35 cellular contexts compared by ENCODE assay signal in the genomic region with DNA sequence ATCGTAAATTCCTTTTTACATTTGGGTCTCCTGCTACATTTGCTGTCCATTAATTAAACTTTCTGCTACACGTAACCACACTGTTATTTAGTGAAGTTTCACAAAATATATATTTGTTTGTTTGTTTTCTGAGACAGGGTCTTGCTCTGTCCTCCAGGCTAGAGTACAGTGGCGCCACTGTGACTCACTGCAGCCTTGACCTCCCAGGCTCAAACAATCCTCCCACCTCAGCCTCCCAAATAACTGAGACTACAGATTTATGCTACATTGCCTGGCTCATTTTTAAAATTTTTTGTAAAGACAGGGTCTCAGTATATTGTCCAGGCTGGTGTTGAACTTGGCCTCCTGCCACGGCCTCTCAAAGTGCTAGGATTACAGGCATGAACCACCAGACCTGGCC. TPM values are rescaled to one million over a fixed set of nuclear protein-coding genes. Genes with fewer than 3 reads are reported as not detected.
DNase-seq lines count a peak whose midpoint lies in the region; ATAC-seq, FAIRE-seq and TF ChIP-seq lines count a peak whose summit lies in the region.
"Had no signal": no experiment of that assay in that cellular context is flagged by ENCODE, and none has a peak within 500 bp of the region (broad histone marks: within the 10 kb centered on the region; RNA-seq: fewer than 3 reads in every experiment).

No MANE protein-coding gene starts in this region.

- no peak for DNase-seq in HepG2 (ENCODE audit: low spot score)
- DNase-seq in right lobe of liver = no peak
- no peak for DNase-seq in osteocyte (ENCODE audit: extremely low spot score, unreplicated experiment)
- no peak for DNase-seq in stimulated activated naive B cell treated with anti-CD40 and anti-IgM and Interleukin-4, amounts not matched to agents 10 μg/mL and 1 μg/mL and 100 μg/mL, for 72 hours
- no peak for DNase-seq in esophagus squamous epithelium (lab: John Stamatoyannopoulos, UW)
- no peak for DNase-seq in activated naive CD4-positive, alpha-beta T cell treated with anti-CD3 and anti-CD28 coated beads for 36 hours
- DNase-seq: 8988T; ACHN; AML-193; BE2C; C1 segment of cervical spinal cord; Caco-2; Calu3; CD4-positive, alpha-beta memory T cell; CD4-positive, alpha-beta T cell; CD4-positive, CD25-positive, alpha-beta regulatory T cell; CD8-positive, alpha-beta memory T cell; CD8-positive, alpha-beta T cell; COR-L47; DMS 273 treated with DMSO at 0.1 percent for 48 hours; DMS153; DMS53; DMS79; DMS79 treated with DMSO at 0.1 percent for 48 hours; DND-41; EL had no signal

- no peak overlapping the region for H3K4me2 ChIP-seq in HepG2 (ENCODE audit: low read depth, low read length)
- H3K4me2 ChIP-seq: A549; BLaER1; BLaER1 treated with 17β-estradiol and CSF1 and Interleukin-3, amounts not matched to agents 10 nM and 100 nM had no signal

- BruUV-seq in HepG2 (replicated peaks; lab: Mats Ljungman, UMichigan) = no TSS peak

- TF ChIP-seq CTCF in HepG2 (CRISPR knock-in tag; IDR thresholded peaks at IDR 0.05) (no peak), right lobe of liver (IDR thresholded peaks at IDR 0.05) (no peak), osteocyte (IDR thresholded peaks at IDR 0.05) (no peak), esophagus squamous epithelium (IDR thresholded peaks at IDR 0.05) (no peak)

- no peak for TF ChIP-seq POLR2A in HepG2 (IDR thresholded peaks at IDR 0.05; ENCODE audit: insufficient read depth in 1 of 2, low read depth in 2 of 2, low read length in 2 of 2)
- no peak for TF ChIP-seq POLR2A in right lobe of liver (IDR thresholded peaks at IDR 0.05)
- TF ChIP-seq POLR2A in esophagus squamous epithelium (IDR thresholded peaks at IDR 0.05) = no peak

- H3K27ac Mint-ChIP-seq in osteocyte (ENCODE audit: unreplicated experiment) = peak overlapping the region; percentile 41
- H3K27ac Mint-ChIP-seq in stimulated activated naive B cell treated with anti-CD40 and anti-IgM and Interleukin-4, amounts not matched to agents 10 μg/mL and 1 μg/mL and 100 μg/mL, for 72 hours = peak overlapping the region; percentile 54
- no peak overlapping the region for H3K27ac Mint-ChIP-seq in activated naive CD4-positive, alpha-beta T cell treated with anti-CD3 and anti-CD28 coated beads for 36 hours
- H3K27ac Mint-ChIP-seq: B cell; CD4-positive, alpha-beta memory T cell; CD4-positive, alpha-beta T cell; CD8-positive, alpha-beta T cell had no signal

- H4K20me1 ChIP-seq in HepG2 (ENCODE audit: insufficient read depth, low read length) = no peaks in the 10 kb centered on the region

- peaks cover 26% of the 10 kb centered on the region for H3K4me1 Mint-ChIP-seq in osteocyte (ENCODE audit: unreplicated experiment)
- no peaks in the 10 kb centered on the region for H3K4me1 Mint-ChIP-seq in stimulated activated naive B cell treated with anti-CD40 and anti-IgM and Interleukin-4, amounts not matched to agents 10 μg/mL and 1 μg/mL and 100 μg/mL, for 72 hours
- no peaks in the 10 kb centered on the region for H3K4me1 Mint-ChIP-seq in activated naive CD4-positive, alpha-beta T cell treated with anti-CD3 and anti-CD28 coated beads for 36 hours (ENCODE audit: low read depth)
- H3K4me1 Mint-ChIP-seq: B cell; CD14-positive monocyte; CD8-positive, alpha-beta memory T cell had no signal

- H3K27me3 ChIP-seq in HepG2 (ENCODE audit: control insufficient read depth in 1 of 2, insufficient read depth in 2 of 2, low read length in 2 of 2) (no peaks in the 10 kb centered on the region), right lobe of liver (no peaks in the 10 kb centered on the region), esophagus squamous epithelium (no peaks in the 10 kb centered on the region)
- H3K27me3 ChIP-seq: BE2C; BLaER1; BLaER1 treated with 17β-estradiol and CSF1 and Interleukin-3, amounts not matched to agents 10 nM and 100 nM had no signal

- H3K27ac ChIP-seq in HepG2 (ENCODE audit: extremely low read length, insufficient read depth, low read length) (no peak overlapping the region), right lobe of liver (no peak overlapping the region), esophagus squamous epithelium (no peak overlapping the region)
- H3K27ac ChIP-seq: 22Rv1; A549; BLaER1; BLaER1 treated with 17β-estradiol and CSF1 and Interleukin-3, amounts not matched to agents 10 nM and 100 nM; C4-2B had no signal

- CTCF ChIA-PET in HepG2 (lab: Yijun Ruan, JAX; ENCODE audit: low intra/inter-chr PET ratio, low total read pairs) = no interaction called here
- CTCF ChIA-PET in activated naive CD4-positive, alpha-beta T cell treated with anti-CD3 and anti-CD28 coated beads for 36 hours (lab: Charles Lee) = no interaction called here

- H3K4me1 ChIP-seq in HepG2 (ENCODE audit: insufficient read depth, low read length) (no peaks in the 10 kb centered on the region), right lobe of liver (no peaks in the 10 kb centered on the region), esophagus squamous epithelium (peaks cover 0 to 17% (median 0%) of the 10 kb centered on the region in 3 donors)
- H3K4me1 ChIP-seq: BE2C; BLaER1; BLaER1 treated with 17β-estradiol and CSF1 and Interleukin-3, amounts not matched to agents 10 nM and 100 nM had no signal

- no peaks in the 10 kb centered on the region for H3K9me3 Mint-ChIP-seq in osteocyte (ENCODE audit: unreplicated experiment)
- H3K9me3 Mint-ChIP-seq in stimulated activated naive B cell treated with anti-CD40 and anti-IgM and Interleukin-4, amounts not matched to agents 10 μg/mL and 1 μg/mL and 100 μg/mL, for 72 hours = no peaks in the 10 kb centered on the region
- H3K9me3 Mint-ChIP-seq in activated naive CD4-positive, alpha-beta T cell treated with anti-CD3 and anti-CD28 coated beads for 36 hours = no peaks in the 10 kb centered on the region
- H3K9me3 Mint-ChIP-seq: CD8-positive, alpha-beta T cell had no signal

- intact Hi-C loops in HepG2 (cut with micrococcal nuclease; ENCODE audit: unreplicated experiment) = no loop called here
- intact Hi-C loops in right lobe of liver (cut with DNase I) = no loop called here
- intact Hi-C loops in esophagus squamous epithelium (cut with DNase I) = no loop called here
- intact Hi-C loops in activated naive CD4-positive, alpha-beta T cell treated with anti-CD3 and anti-CD28 coated beads for 36 hours (cut with micrococcal nuclease) = loop anchor here (5.0 kb wide), 1 partner anchor 34 kb away; no protein-coding TSS in a partner anchor

- no peak overlapping the region for H3K4me3 Mint-ChIP-seq in osteocyte (ENCODE audit: unreplicated experiment)
- H3K4me3 Mint-ChIP-seq in stimulated activated naive B cell treated with anti-CD40 and anti-IgM and Interleukin-4, amounts not matched to agents 10 μg/mL and 1 μg/mL and 100 μg/mL, for 72 hours = no peak overlapping the region
- no peak overlapping the region for H3K4me3 Mint-ChIP-seq in activated naive CD4-positive, alpha-beta T cell treated with anti-CD3 and anti-CD28 coated beads for 36 hours
- H3K4me3 Mint-ChIP-seq: B cell; CD14-positive monocyte; CD4-positive, alpha-beta memory T cell; CD4-positive, alpha-beta T cell; CD4-positive, CD25-positive, alpha-beta regulatory T cell; CD8-positive, alpha-beta memory T cell; CD8-positive, alpha-beta T cell had no signal

- H3K36me3 Mint-ChIP-seq in osteocyte (ENCODE audit: unreplicated experiment) = peaks cover 56% of the 10 kb centered on the region
- peaks cover 41 to 54% of the 10 kb centered on the region in 2 donors for H3K36me3 Mint-ChIP-seq in stimulated activated naive B cell treated with anti-CD40 and anti-IgM and Interleukin-4, amounts not matched to agents 10 μg/mL and 1 μg/mL and 100 μg/mL, for 72 hours
- peaks cover 66% of the 10 kb centered on the region for H3K36me3 Mint-ChIP-seq in activated naive CD4-positive, alpha-beta T cell treated with anti-CD3 and anti-CD28 coated beads for 36 hours (ENCODE audit: low read depth)

- POLR2A ChIA-PET in HepG2 (lab: Yijun Ruan, JAX) = no interaction called here

- ATAC-seq in HepG2 (no peak), right lobe of liver (no peak)
- no peak for ATAC-seq in stimulated activated naive B cell treated with anti-CD40 and anti-IgM and Interleukin-4, amounts not matched to agents 10 μg/mL and 1 μg/mL and 100 μg/mL, for 72 hours (replicated peaks)
- ATAC-seq: A549; CD8-positive, alpha-beta T cell had no signal

- no peaks in the 10 kb centered on the region for H3K27me3 Mint-ChIP-seq in osteocyte (ENCODE audit: unreplicated experiment)
- no peaks in the 10 kb centered on the region for H3K27me3 Mint-ChIP-seq in stimulated activated naive B cell treated with anti-CD40 and anti-IgM and Interleukin-4, amounts not matched to agents 10 μg/mL and 1 μg/mL and 100 μg/mL, for 72 hours
- H3K27me3 Mint-ChIP-seq in activated naive CD4-positive, alpha-beta T cell treated with anti-CD3 and anti-CD28 coated beads for 36 hours (ENCODE audit: low read depth) = no peaks in the 10 kb centered on the region
- H3K27me3 Mint-ChIP-seq: B cell; CD4-positive, alpha-beta memory T cell; CD4-positive, alpha-beta T cell; CD4-positive, CD25-positive, alpha-beta regulatory T cell; CD8-positive, alpha-beta memory T cell had no signal

- no peak overlapping the region for H2AFZ ChIP-seq in HepG2 (ENCODE audit: low read length)

- H3K79me2 ChIP-seq in HepG2 (ENCODE audit: insufficient read depth, low read length) = no peaks in the 10 kb centered on the region

- TF ChIP-seq EP300 in HepG2 (IDR thresholded peaks at IDR 0.05; ENCODE audit: low read depth in 2 of 2, low read length in 2 of 2) (no peak), HepG2 (CRISPR knock-in tag; IDR thresholded peaks at IDR 0.05; ENCODE audit: borderline replicate concordance) (no peak)

- no peak for FAIRE-seq in HepG2 (lab: Jason Lieb, UNC)
- FAIRE-seq: A204.1, A549, D721Med had no signal

- H3K4me3 ChIP-seq in HepG2 (replicated peaks in 1 of 3; ENCODE audit: insufficient read depth in 1 of 3, low read depth in 2 of 3, low read length in 3 of 3) = no peak overlapping the region
- H3K4me3 ChIP-seq in right lobe of liver = no peak overlapping the region
- no peak overlapping the region for H3K4me3 ChIP-seq in esophagus squamous epithelium
- H3K4me3 ChIP-seq: A549; BLaER1; BLaER1 treated with 17β-estradiol and CSF1 and Interleukin-3, amounts not matched to agents 10 nM and 100 nM had no signal

- no peak for TF ChIP-seq RAD21 in HepG2 (CRISPR knock-in tag; IDR thresholded peaks at IDR 0.05)

- in situ Hi-C loops in HepG2 (cut with HindIII; ENCODE audit: extremely low pct_ligation_motif_present, low pct_unique_long_range_greater_than_20kb) = no loop called here

- H3K36me3 ChIP-seq in HepG2 (replicated peaks in 1 of 2; ENCODE audit: control insufficient read depth in 1 of 2, insufficient read depth in 2 of 2, low read length in 2 of 2) = peaks cover 14 to 51% of the 10 kb centered on the region in 2 experiments
- H3K36me3 ChIP-seq in right lobe of liver = peaks cover 0 to 52% (median 8%) of the 10 kb centered on the region in 4 donors
- H3K36me3 ChIP-seq in esophagus squamous epithelium = peaks cover 7 to 92% (median 10%) of the 10 kb centered on the region in 3 donors

- H3K9me3 ChIP-seq in HepG2 (ENCODE audit: low read length) (no peaks in the 10 kb centered on the region), right lobe of liver (no peaks in the 10 kb centered on the region), esophagus squamous epithelium (no peaks in the 10 kb centered on the region)
- H3K9me3 ChIP-seq: A549, BE2C, Caco-2 had no signal

- no peak overlapping the region for H3K9ac ChIP-seq in HepG2 (ENCODE audit: insufficient read depth, low read depth, low read length)
- H3K9ac ChIP-seq: BLaER1; BLaER1 treated with 17β-estradiol and CSF1 and Interleukin-3, amounts not matched to agents 10 nM and 100 nM had no signal

- 91% methylated on average over 4 of the region's 4 CpGs for WGBS in HepG2 (ENCODE audit: low lambda C conversion rate)
- 87% methylated on average over 4 of the region's 4 CpGs for WGBS in right lobe of liver (ENCODE audit: insufficient coverage, low coverage, low lambda C conversion rate, missing lambda C conversion rate)
- 95 to 98% methylated on average over 4 of the region's 4 CpGs for WGBS in esophagus squamous epithelium, 2 donors

RNA-seq across cellular contexts. Expression of a gene that starts 20.5 kb away (rescaled TPM):
- total RNA-seq in HepG2 (2016; rRNA removed; fragmentation: Illumina TruSeq; extraction: Trizol) = 42.9 and 59.3 TPM in 2 replicates
- total RNA-seq in HepG2 (2016; cell fraction: cytosol; rRNA removed; fragmentation: Illumina TruSeq; extraction: Trizol; ENCODE audit: low read depth) = 12.5 and 13.2 TPM in 2 replicates
- total RNA-seq in HepG2 (2016; cell fraction: insoluble cytoplasmic fraction; rRNA removed; fragmentation: Illumina TruSeq; extraction: Trizol) = 41.9 and 62.6 TPM in 2 replicates
- 30.0 and 35.4 TPM in 2 replicates for total RNA-seq in HepG2 (2016; cell fraction: membrane; rRNA removed; fragmentation: Illumina TruSeq; extraction: Trizol)
- total RNA-seq in HepG2 (2016; cell fraction: nucleus; rRNA removed; fragmentation: Illumina TruSeq; extraction: Trizol) = 56.6 and 67.4 TPM in 2 replicates
- 15.5 and 24.3 TPM in 2 replicates for polyA plus RNA-seq in HepG2 (2011; rRNA removed)
- polyA plus RNA-seq in HepG2 (2011; cell fraction: cytosol; rRNA removed) = 8.5 and 8.6 TPM in 2 replicates
- 41.0 and 46.8 TPM in 2 replicates for polyA plus RNA-seq in HepG2 (2011; cell fraction: nucleus; rRNA removed)
- polyA plus RNA-seq in HepG2 (2012) = 12.5 and 16.7 TPM in 2 replicates
- polyA plus RNA-seq in HepG2 (2016; cell fraction: cytosol; fragmentation: Illumina TruSeq; extraction: Trizol; ENCODE audit: low read depth) = 3.0 and 3.5 TPM in 2 replicates
- 36.7 and 42.1 TPM in 2 replicates for polyA plus RNA-seq in HepG2 (2016; cell fraction: insoluble cytoplasmic fraction; fragmentation: Illumina TruSeq; extraction: Trizol; ENCODE audit: low read depth)
- polyA plus RNA-seq in HepG2 (2016; cell fraction: membrane; fragmentation: Illumina TruSeq; extraction: Trizol; ENCODE audit: low read depth) = 12.7 and 14.9 TPM in 2 replicates
- polyA plus RNA-seq in HepG2 (2016; cell fraction: nucleus; fragmentation: Illumina TruSeq; extraction: Trizol; ENCODE audit: insufficient read depth, low read depth) = 65.4 and 74.6 TPM in 2 replicates
- polyA minus RNA-seq in HepG2 (2011; rRNA and poly(A)+ RNA removed; ENCODE audit: low replicate concordance) = 16.5 and 72.6 TPM in 2 replicates
- 8.1 and 9.6 TPM in 2 replicates for polyA minus RNA-seq in HepG2 (2011; cell fraction: cytosol; rRNA and poly(A)+ RNA removed)
- polyA minus RNA-seq in HepG2 (2011; cell fraction: nucleus; rRNA and poly(A)+ RNA removed) = 58.9 and 72.9 TPM in 2 replicates
- total RNA-seq in right lobe of liver = 10 to 100 TPM in 2 of 6 experiments, 1 to 10 TPM in 4; 5.3 to 20.6 (median 8.1) TPM
- total RNA-seq in osteocyte = 22.3 and 22.8 TPM in 2 replicates
- 10 to 100 TPM in 3 of 4 donors, 1 to 10 TPM in 1; 8.6 to 31.1 (median 25.3) TPM for total RNA-seq in esophagus squamous epithelium
- total RNA-seq in activated naive CD4-positive, alpha-beta T cell treated with anti-CD3 and anti-CD28 coated beads for 36 hours = 10 to 100 TPM; 65.4 to 65.8 TPM
